Comparison of ENCODE assay signal across 7 cellular contexts in genomic region chr2:175308005-175308404, GRCh38.
"Had no signal": no experiment of that assay in that cellular context is flagged by ENCODE, and none has a peak within 500 bp of the region (broad histone marks: within the 10 kb centered on the region; RNA-seq: fewer than 3 reads in every experiment).

No MANE protein-coding gene starts in this region.

- H3K36me3 ChIP-seq: HAP-1 had no signal

- H2AFZ ChIP-seq: GM23338 had no signal

- H3K27ac ChIP-seq: HL-60 had no signal

- H3K9me3 ChIP-seq: HAP-1 had no signal

- ATAC-seq: GM23338, HCT116 had no signal

- H3K4me1 ChIP-seq: HAP-1 had no signal

- DNase-seq: H7, HFFc6, KG1 had no signal

- H3K4me3 ChIP-seq: GM23338, HAP-1 had no signal

- H3K4me2 ChIP-seq: GM23338 had no signal
